ENCODE assay signal across 1 cellular context in genomic region chr10:21399392-21400015, GRCh38.
TF ChIP-seq lines count a peak whose summit lies in the region.

No MANE protein-coding gene starts in this region.

TF ChIP-seq in HEK293, 187 proteins besides CTCF, POLR2A, EP300 and RAD21 (continued from another document):
- TF ChIP-seq ZNF692 (tag by site-specific recombination; IDR thresholded peaks at IDR 0.05) (peak; percentile 79), ZNF621 (tag by site-specific recombination; IDR thresholded peaks at IDR 0.05) (no peak), BCL11B (tag by site-specific recombination; IDR thresholded peaks at IDR 0.05; ENCODE audit: low read depth) (no peak), GLIS2 (tag by site-specific recombination; IDR thresholded peaks at IDR 0.05) (no peak), TCF7L2 (IDR thresholded peaks at IDR 0.05; ENCODE audit: borderline replicate concordance, low read depth, low read length) (peak; percentile 35; the same call in 1 of the 2 replicates), ZBTB20 (tag by site-specific recombination; IDR thresholded peaks at IDR 0.05) (peak; percentile 34; the same call in 1 of the 2 replicates), ZBTB21 (tag by site-specific recombination; IDR thresholded peaks at IDR 0.05) (peak; percentile 65; the same call in 1 of the 2 replicates), ZNF366 (tag by site-specific recombination; conservative IDR thresholded peaks at IDR 0.05) (peak; percentile 27; the same call in 1 of the 2 replicates), ZNF629 (tag by site-specific recombination; IDR thresholded peaks at IDR 0.05) (peak; percentile 61), ZNF555 (tag by site-specific recombination; conservative IDR thresholded peaks at IDR 0.05) (no peak), ZNF26 (tag by site-specific recombination; IDR thresholded peaks at IDR 0.05) (no peak), SALL2 (tag by site-specific recombination; IDR thresholded peaks at IDR 0.05; ENCODE audit: borderline replicate concordance) (no peak), ZFHX2 (tag by site-specific recombination; conservative IDR thresholded peaks at IDR 0.05) (no peak), ZNF600 (tag by site-specific recombination; IDR thresholded peaks at IDR 0.05) (0 out of 2 replicates have a peak, but pooled peaks have one; percentile 38), ZFP69B (tag by site-specific recombination; IDR thresholded peaks at IDR 0.05) (peak; percentile 73; the same call in 1 of the 2 replicates), ZNF513 (tag by site-specific recombination; IDR thresholded peaks at IDR 0.05) (no peak), PRDM10 (tag by site-specific recombination; IDR thresholded peaks at IDR 0.05) (peak; percentile 96), ATF2 (tag by site-specific recombination; IDR thresholded peaks at IDR 0.05; ENCODE audit: low read depth) (peak; percentile 49; the same call in 1 of the 2 replicates), ZNF558 (tag by site-specific recombination; IDR thresholded peaks at IDR 0.05) (no peak)
TF ChIP-seq in HEK293: peak in this region for 12.
